Comparison of ENCODE assay signal across 1 cellular context in genomic region chr2:42989283-42990081, GRCh38.
TF ChIP-seq lines count a peak whose summit lies in the region.
"Not testable (repeated sequence)": the region's sequence is repeated elsewhere in the genome, so short reads cannot be mapped to it uniquely, and the experiment has no call there.

No MANE protein-coding gene starts in this region.

TF ChIP-seq in HepG2, 621 proteins besides CTCF, POLR2A, EP300 and RAD21 (continued from another document):
- TF ChIP-seq GABPB1 (CRISPR knock-in tag; IDR thresholded peaks at IDR 0.05) (peak; percentile 46; the same call in 1 of the 2 replicates), FOXK1 (CRISPR knock-in tag; IDR thresholded peaks at IDR 0.05; ENCODE audit: borderline replicate concordance, low read depth) (peak; percentile 64; the same call in 1 of the 2 replicates), ZBTB38 (CRISPR knock-in tag; IDR thresholded peaks at IDR 0.05) (peak; percentile 97), ZNF563 (CRISPR knock-in tag; IDR thresholded peaks at IDR 0.05) (0 out of 2 replicates have a peak, but pooled peaks have one; percentile 25), TBX2 (CRISPR knock-in tag; IDR thresholded peaks at IDR 0.05; ENCODE audit: borderline replicate concordance) (peak; percentile 42; the same call in 1 of the 2 replicates), MED1 (CRISPR knock-in tag; IDR thresholded peaks at IDR 0.05) (peak; percentile 72), ZMYM3 (CRISPR knock-in tag; IDR thresholded peaks at IDR 0.05) (peak; percentile 56; the same call in 1 of the 2 replicates), HOMEZ (CRISPR knock-in tag; IDR thresholded peaks at IDR 0.05; ENCODE audit: low read depth) (peak; percentile 38; the same call in 1 of the 2 replicates), SOX6 (CRISPR knock-in tag; IDR thresholded peaks at IDR 0.05) (peak; percentile 69), KLF16 (CRISPR knock-in tag; IDR thresholded peaks at IDR 0.05) (0 out of 4 replicates have a peak, but pooled peaks of 1 of the 2 experiments have one; percentile 21), ARNT2 (CRISPR knock-in tag; IDR thresholded peaks at IDR 0.05; ENCODE audit: low read depth) (peak; percentile 34; the same call in 1 of the 2 replicates), ZNF292 (CRISPR knock-in tag; IDR thresholded peaks at IDR 0.05; ENCODE audit: borderline replicate concordance, low read depth) (peak; percentile 68; the same call in 1 of the 2 replicates), BRD4 (CRISPR knock-in tag; IDR thresholded peaks at IDR 0.05) (peak; percentile 67; the same call in 1 of the 2 replicates), RCOR2 (CRISPR knock-in tag; IDR thresholded peaks at IDR 0.05) (0 out of 2 replicates have a peak, but pooled peaks have one; percentile 35), PITX1 (CRISPR knock-in tag; IDR thresholded peaks at IDR 0.05) (peak; percentile 24; the same call in 1 of the 2 replicates), POGZ (CRISPR knock-in tag; IDR thresholded peaks at IDR 0.05) (peak; percentile 74), HNF1B (CRISPR knock-in tag; IDR thresholded peaks at IDR 0.05) (0 out of 2 replicates have a peak, but pooled peaks have one; percentile 49), FOXO1 (CRISPR knock-in tag; IDR thresholded peaks at IDR 0.05) (peak; percentile 70), PHF21A (CRISPR knock-in tag; IDR thresholded peaks at IDR 0.05) (0 out of 2 replicates have a peak, but pooled peaks have one; percentile 32), ELF3 (CRISPR knock-in tag; IDR thresholded peaks at IDR 0.05) (peak; percentile 42; the same call in 1 of the 2 replicates)
- TF ChIP-seq SOX6 (IDR thresholded peaks at IDR 0.05): not testable (repeated sequence)
